Comparison of ENCODE assay signal across 22 cellular contexts in the genomic region with DNA sequence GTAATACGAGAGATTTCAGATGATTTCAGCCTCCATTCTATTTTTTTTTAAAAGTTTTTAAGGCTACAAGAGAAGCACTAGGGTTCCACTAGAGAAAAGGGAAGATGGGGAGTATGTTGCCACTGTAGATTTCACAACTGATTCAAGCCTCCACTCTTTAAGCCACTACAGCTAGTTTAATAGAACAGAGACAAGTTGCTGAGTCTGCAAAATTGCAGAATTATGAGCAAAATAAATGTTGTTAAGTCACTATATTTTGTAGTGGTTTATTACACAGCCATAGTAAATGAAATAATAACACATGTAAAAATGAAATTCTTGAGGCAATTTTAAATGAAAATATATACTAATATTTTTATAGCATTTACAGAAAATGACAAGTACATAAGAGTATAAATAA.
DNase-seq lines count a peak whose midpoint lies in the region; FAIRE-seq and TF ChIP-seq lines count a peak whose summit lies in the region.
"Had no signal": no experiment of that assay in that cellular context is flagged by ENCODE, and none has a peak within 500 bp of the region (broad histone marks: within the 10 kb centered on the region; RNA-seq: fewer than 3 reads in every experiment).

No MANE protein-coding gene starts in this region.

- H3K4me1 Mint-ChIP-seq in type B pancreatic cell (ENCODE audit: unreplicated experiment) = no peaks in the 10 kb centered on the region
- H3K4me1 Mint-ChIP-seq: B cell; CD4-positive, CD25-positive, alpha-beta regulatory T cell; H9 had no signal

- no peak overlapping the region for H3K4me3 ChIP-seq in coronary artery
- H3K4me3 ChIP-seq: BLaER1, GM12878, GM23248 had no signal

- no peaks in the 10 kb centered on the region for H3K27me3 Mint-ChIP-seq in type B pancreatic cell
- H3K27me3 Mint-ChIP-seq: B cell; CD4-positive, CD25-positive, alpha-beta regulatory T cell had no signal

- H3K27ac ChIP-seq in coronary artery = no peak overlapping the region
- H3K27ac ChIP-seq: BLaER1, C4-2B, GM23248 had no signal

- TF ChIP-seq CTCF in type B pancreatic cell (conservative IDR thresholded peaks at IDR 0.05) = no peak
- no peak for TF ChIP-seq CTCF in coronary artery (IDR thresholded peaks at IDR 0.05)

- peak; percentile 13 for FAIRE-seq in islet of Langerhans (lab: Jason Lieb, UNC)
- FAIRE-seq: G401.6, GM12878, GM19239 had no signal

- H3K4me3 Mint-ChIP-seq in type B pancreatic cell = no peak overlapping the region
- H3K4me3 Mint-ChIP-seq: B cell; CD4-positive, CD25-positive, alpha-beta regulatory T cell; CD8-positive, alpha-beta T cell; H9 had no signal

- no peaks in the 10 kb centered on the region for H3K36me3 Mint-ChIP-seq in type B pancreatic cell
- H3K36me3 Mint-ChIP-seq: CD4-positive, CD25-positive, alpha-beta regulatory T cell; CD8-positive, alpha-beta T cell had no signal

- DNase-seq in NCI-H2171 treated with DMSO at 0.1 percent for 48 hours (lab: John Stamatoyannopoulos, UW) = peak; percentile 2
- DNase-seq in NCI-H2171 (lab: John Stamatoyannopoulos, UW) = no peak
- DNase-seq in GF-D8 (lab: John Stamatoyannopoulos, UW) = peak; percentile 4
- peak; percentile 40 for DNase-seq in SKM-1 treated with dmso at 0.1 percent for 144 hours (lab: John Stamatoyannopoulos, UW; ENCODE audit: unreplicated experiment)
- DNase-seq in type B pancreatic cell (ENCODE audit: extremely low spot score, unreplicated experiment) = no peak
- DNase-seq in activated CD4-positive, alpha-beta T cell treated with anti-CD3 and anti-CD28 coated beads for 4 hours = no peak
- no peak for DNase-seq in coronary artery (ENCODE audit: low spot score)
- DNase-seq: 8988T; Caco-2; CD4-positive, CD25-positive, alpha-beta regulatory T cell; CD8-positive, alpha-beta T cell; DMS153; DND-41; GM23248; H9 had no signal

- no peak overlapping the region for H3K27ac Mint-ChIP-seq in type B pancreatic cell
- H3K27ac Mint-ChIP-seq: B cell; CD4-positive, CD25-positive, alpha-beta regulatory T cell; CD8-positive, alpha-beta T cell had no signal

- no peaks in the 10 kb centered on the region for H3K9me3 Mint-ChIP-seq in type B pancreatic cell
- H3K9me3 Mint-ChIP-seq: CD8-positive, alpha-beta T cell; H9 had no signal

Comparison
In these comparisons a context has a peak if more than half of its experiments do, and no peak if none do; other contexts are left out.
1. DNase-seq: peak in NCI-H2171 treated with DMSO at 0.1 percent for 48 hours (single experiment), GF-D8 (single experiment) and SKM-1 treated with dmso at 0.1 percent for 144 hours (single experiment); none in NCI-H2171 (single experiment), type B pancreatic cell (single experiment), activated CD4-positive, alpha-beta T cell treated with anti-CD3 and anti-CD28 coated beads for 4 hours (0 of 2) and coronary artery (single experiment).